9 cellular contexts compared by ENCODE assay signal in genomic region chr2:48112911-48113687, GRCh38.
DNase-seq lines count a peak whose midpoint lies in the region; ATAC-seq and TF ChIP-seq lines count a peak whose summit lies in the region.
"Had no signal": no experiment of that assay in that cellular context is flagged by ENCODE, and none has a peak within 500 bp of the region (broad histone marks: within the 10 kb centered on the region; RNA-seq: fewer than 3 reads in every experiment).

No MANE protein-coding gene starts in this region.

- CTCF ChIA-PET in SK-N-SH (lab: Yijun Ruan, JAX), result interaction anchor here (0.6 to 2.0 kb wide), 5 partner anchors 10 to 313 kb away, joined by 3 to 15 read pairs (median 4); no protein-coding TSS in a partner anchor

- H3K4me3 ChIP-seq in smooth muscle cell (no peak overlapping the region), SK-N-SH (ENCODE audit: low read depth in 2 of 2, low read length in 1 of 2) (no peak overlapping the region)

- H3K9ac ChIP-seq in smooth muscle cell (ENCODE audit: low read depth) (peak overlapping the region; percentile 9), SK-N-SH (no peak overlapping the region)

- no peaks in the 10 kb centered on the region for H3K79me2 ChIP-seq in smooth muscle cell (ENCODE audit: low read depth)
- H3K79me2 ChIP-seq in SK-N-SH (ENCODE audit: insufficient read depth), result no peaks in the 10 kb centered on the region

- H3F3A ChIP-seq in smooth muscle cell (ENCODE audit: low read depth) (peaks cover 8% of the 10 kb centered on the region), SK-N-SH (replicated peaks; ENCODE audit: insufficient read depth) (no peaks in the 10 kb centered on the region)

- WGBS in smooth muscle cell (ENCODE audit: low lambda C conversion rate), result 43% methylated on average over 5 of the region's 5 CpGs
- WGBS in SK-N-SH (ENCODE audit: low lambda C conversion rate), result 95% methylated on average over 5 of the region's 5 CpGs

- POLR2A ChIA-PET in SK-N-SH (lab: Yijun Ruan, JAX), result no interaction called here

- no peaks in the 10 kb centered on the region for H3K9me2 ChIP-seq in SK-N-SH

- H3K27me3 ChIP-seq in smooth muscle cell (ENCODE audit: low read depth) (no peaks in the 10 kb centered on the region), SK-N-SH (ENCODE audit: insufficient read depth) (no peaks in the 10 kb centered on the region)

- H3K27ac ChIP-seq in smooth muscle cell (ENCODE audit: low read depth) (peak overlapping the region; percentile 76), SK-N-SH (ENCODE audit: low read depth in 2 of 2, low read length in 1 of 2) (no peak overlapping the region)

- DNase-seq in HCEC 1CT (peak; percentile 19), SIG-M5 treated with dmso at 0.1 percent for 504 hours (lab: John Stamatoyannopoulos, UW; ENCODE audit: unreplicated experiment) (peak; percentile 98), smooth muscle cell (lab: John Stamatoyannopoulos, UW; ENCODE audit: unreplicated experiment) (peak; percentile 16), SK-N-SH (no peak), hepatic stellate cell (ENCODE audit: low spot score) (no peak)
- DNase-seq: activated CD4-positive, alpha-beta T cell treated with anti-CD3 and anti-CD28 coated beads, Interleukin-2, amount 50 U/mL, for 1 hour; MM.1S had no signal

- no peak for TF ChIP-seq EP300 in SK-N-SH (IDR thresholded peaks at IDR 0.05; ENCODE audit: borderline replicate concordance in 1 of 2, low read depth in 1 of 2, low read length in 1 of 2)

- H3K4me2 ChIP-seq in smooth muscle cell (peak overlapping the region; percentile 44), SK-N-SH (no peak overlapping the region)

- H2AFZ ChIP-seq in smooth muscle cell (ENCODE audit: low read depth), result no peak overlapping the region
- no peak overlapping the region for H2AFZ ChIP-seq in SK-N-SH (ENCODE audit: low read depth)

- no peak for TF ChIP-seq CTCF in smooth muscle cell (IDR thresholded peaks at IDR 0.05; ENCODE audit: borderline replicate concordance, insufficient read depth, poor library complexity, severe bottlenecking)
- no peak for TF ChIP-seq CTCF in SK-N-SH (IDR thresholded peaks at IDR 0.05)

- ATAC-seq in esophagus mucosa (peak; percentile 39), GM19467 (IDR thresholded peaks at IDR 0.05; ENCODE audit: unreplicated experiment) (no peak)

- H4K20me1 ChIP-seq in smooth muscle cell (ENCODE audit: low read depth) (no peaks in the 10 kb centered on the region), SK-N-SH (ENCODE audit: insufficient read depth) (no peaks in the 10 kb centered on the region)

- no peak for TF ChIP-seq RAD21 in SK-N-SH (IDR thresholded peaks at IDR 0.05; ENCODE audit: low read length)

- H3K9me3 ChIP-seq in smooth muscle cell (replicated peaks; ENCODE audit: low read depth), result no peaks in the 10 kb centered on the region
- no peaks in the 10 kb centered on the region for H3K9me3 ChIP-seq in SK-N-SH

- H3K36me3 ChIP-seq in smooth muscle cell (ENCODE audit: low read depth), result no peaks in the 10 kb centered on the region
- no peaks in the 10 kb centered on the region for H3K36me3 ChIP-seq in SK-N-SH (replicated peaks in 1 of 2; ENCODE audit: control insufficient read depth in 1 of 2, insufficient read depth in 2 of 2, low read length in 1 of 2)

- H3K4me1 ChIP-seq in smooth muscle cell (ENCODE audit: low read depth), result peaks cover 4% of the 10 kb centered on the region
- peaks cover 7 to 9% of the 10 kb centered on the region in 2 experiments; a peak in 1 of 4 replicates for H3K4me1 ChIP-seq in SK-N-SH (ENCODE audit: control insufficient read depth in 1 of 2, insufficient read depth in 2 of 2, low read depth in 1 of 2, low read length in 1 of 2)

TF ChIP-seq in SK-N-SH, 30 proteins besides CTCF, POLR2A, EP300 and RAD21:
- TF ChIP-seq FOXM1 (IDR thresholded peaks at IDR 0.05; ENCODE audit: low read depth) (no peak), NFIC (IDR thresholded peaks at IDR 0.05; ENCODE audit: borderline replicate concordance) (no peak), CHD2 (IDR thresholded peaks at IDR 0.05; ENCODE audit: low read length, partially characterized antibody) (no peak), MAX (IDR thresholded peaks at IDR 0.05; ENCODE audit: low read depth) (no peak), IRF3 (IDR thresholded peaks at IDR 0.05; ENCODE audit: low read depth, low read length) (no peak), GATA2 (CRISPR knock-in tag; IDR thresholded peaks at IDR 0.05) (no peak), TAF1 (IDR thresholded peaks at IDR 0.05; ENCODE audit: borderline replicate concordance, low read depth, low read length) (no peak), RFX5 (IDR thresholded peaks at IDR 0.05; ENCODE audit: low read length) (no peak), SIN3A (IDR thresholded peaks at IDR 0.05; ENCODE audit: borderline replicate concordance, low read depth, low read length) (no peak), GABPA (IDR thresholded peaks at IDR 0.05; ENCODE audit: low read depth) (no peak), FOXJ3 (CRISPR knock-in tag; IDR thresholded peaks at IDR 0.05) (no peak), PBX3 (IDR thresholded peaks at IDR 0.05) (no peak), USF2 (IDR thresholded peaks at IDR 0.05; ENCODE audit: borderline replicate concordance, low read depth, low read length) (no peak), NRF1 (IDR thresholded peaks at IDR 0.05; ENCODE audit: low read depth, low read length) (no peak), RCOR1 (IDR thresholded peaks at IDR 0.05; ENCODE audit: low read length) (no peak)
- TF ChIP-seq, protein P1, sequence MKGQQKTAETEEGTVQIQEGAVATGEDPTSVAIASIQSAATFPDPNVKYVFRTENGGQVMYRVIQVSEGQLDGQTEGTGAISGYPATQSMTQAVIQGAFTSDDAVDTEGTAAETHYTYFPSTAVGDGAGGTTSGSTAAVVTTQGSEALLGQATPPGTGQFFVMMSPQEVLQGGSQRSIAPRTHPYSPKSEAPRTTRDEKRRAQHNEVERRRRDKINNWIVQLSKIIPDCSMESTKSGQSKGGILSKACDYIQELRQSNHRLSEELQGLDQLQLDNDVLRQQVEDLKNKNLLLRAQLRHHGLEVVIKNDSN (IDR thresholded peaks at IDR 0.05; ENCODE audit: borderline replicate concordance, low read depth), result no peak
- TF ChIP-seq, protein P2, sequence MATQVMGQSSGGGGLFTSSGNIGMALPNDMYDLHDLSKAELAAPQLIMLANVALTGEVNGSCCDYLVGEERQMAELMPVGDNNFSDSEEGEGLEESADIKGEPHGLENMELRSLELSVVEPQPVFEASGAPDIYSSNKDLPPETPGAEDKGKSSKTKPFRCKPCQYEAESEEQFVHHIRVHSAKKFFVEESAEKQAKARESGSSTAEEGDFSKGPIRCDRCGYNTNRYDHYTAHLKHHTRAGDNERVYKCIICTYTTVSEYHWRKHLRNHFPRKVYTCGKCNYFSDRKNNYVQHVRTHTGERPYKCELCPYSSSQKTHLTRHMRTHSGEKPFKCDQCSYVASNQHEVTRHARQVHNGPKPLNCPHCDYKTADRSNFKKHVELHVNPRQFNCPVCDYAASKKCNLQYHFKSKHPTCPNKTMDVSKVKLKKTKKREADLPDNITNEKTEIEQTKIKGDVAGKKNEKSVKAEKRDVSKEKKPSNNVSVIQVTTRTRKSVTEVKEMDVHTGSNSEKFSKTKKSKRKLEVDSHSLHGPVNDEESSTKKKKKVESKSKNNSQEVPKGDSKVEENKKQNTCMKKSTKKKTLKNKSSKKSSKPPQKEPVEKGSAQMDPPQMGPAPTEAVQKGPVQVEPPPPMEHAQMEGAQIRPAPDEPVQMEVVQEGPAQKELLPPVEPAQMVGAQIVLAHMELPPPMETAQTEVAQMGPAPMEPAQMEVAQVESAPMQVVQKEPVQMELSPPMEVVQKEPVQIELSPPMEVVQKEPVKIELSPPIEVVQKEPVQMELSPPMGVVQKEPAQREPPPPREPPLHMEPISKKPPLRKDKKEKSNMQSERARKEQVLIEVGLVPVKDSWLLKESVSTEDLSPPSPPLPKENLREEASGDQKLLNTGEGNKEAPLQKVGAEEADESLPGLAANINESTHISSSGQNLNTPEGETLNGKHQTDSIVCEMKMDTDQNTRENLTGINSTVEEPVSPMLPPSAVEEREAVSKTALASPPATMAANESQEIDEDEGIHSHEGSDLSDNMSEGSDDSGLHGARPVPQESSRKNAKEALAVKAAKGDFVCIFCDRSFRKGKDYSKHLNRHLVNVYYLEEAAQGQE (IDR thresholded peaks at IDR 0.05; ENCODE audit: low read depth, low read length), result no peak

Comparison
In these comparisons a context has a peak if more than half of its experiments do, and no peak if none do; other contexts are left out.
1. DNase-seq: peak in HCEC 1CT (single experiment), SIG-M5 treated with dmso at 0.1 percent for 504 hours (single experiment) and smooth muscle cell (single experiment); none in SK-N-SH (single experiment) and hepatic stellate cell (single experiment).